Comparison of ENCODE assay signal across 8 cellular contexts in the genomic region with DNA sequence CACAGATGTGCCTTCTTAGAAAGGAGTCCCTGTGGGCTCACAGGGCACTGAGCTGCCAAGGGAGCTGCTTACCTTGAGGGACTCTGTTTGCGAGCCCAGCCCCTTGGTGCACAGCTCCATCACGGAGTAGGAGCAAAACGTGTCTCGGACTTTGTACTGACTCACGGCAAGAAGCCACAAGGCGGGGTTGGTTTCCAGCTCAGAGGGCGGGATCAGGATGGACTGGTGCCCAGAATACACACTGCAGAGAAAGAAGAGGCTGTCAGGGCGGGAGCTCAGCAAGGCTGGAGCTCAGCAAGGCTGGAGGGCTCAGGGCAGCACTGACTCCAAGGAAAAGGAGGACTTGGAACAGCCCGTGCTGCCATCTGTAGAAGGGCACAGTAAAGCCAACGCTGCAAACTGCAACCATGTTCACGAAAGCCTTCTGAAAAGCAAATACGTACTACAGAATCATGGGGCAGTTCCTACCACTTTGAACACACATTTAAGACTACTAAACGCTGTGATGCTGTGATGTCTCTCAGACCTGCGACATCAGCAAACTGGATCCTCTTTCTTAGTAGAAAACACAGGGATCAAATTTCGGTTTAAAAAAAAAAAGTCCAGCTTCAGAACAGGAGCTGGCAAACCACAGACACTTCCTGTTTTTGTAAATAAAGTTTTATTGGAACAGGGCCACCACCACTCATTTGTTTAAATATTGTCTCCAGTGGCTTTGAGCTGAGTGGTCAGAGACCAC.
DNase-seq lines count a peak whose midpoint lies in the region; ATAC-seq and TF ChIP-seq lines count a peak whose summit lies in the region.

No MANE protein-coding gene starts in this region.

- no TSS peak for BruUV-seq in PC-9 (replicated peaks; lab: Mats Ljungman, UMichigan)

- H3K27ac ChIP-seq in PC-9 (no peak overlapping the region), angular gyrus (ENCODE audit: low read depth, low read length) (peak overlapping the region; percentile 32), right atrium auricular region (no peak overlapping the region), psoas muscle (peak overlapping the region; percentile 24)

- peak overlapping the region; percentile 32 to 54 for H3K4me3 Mint-ChIP-seq in CD14-positive monocyte

- intact Hi-C loops in CD14-positive monocyte (cut with micrococcal nuclease) (no loop called here), PC-9 (cut with micrococcal nuclease; ENCODE audit: unreplicated experiment) (loop anchor here (1.0 kb wide), 1 partner anchor 9 kb away; no protein-coding TSS in a partner anchor), psoas muscle (cut with DNase I) (no loop called here)

- WGBS in psoas muscle, 3 donors = 30 to 46% (median 30%) methylated on average over 15 of the region's 15 CpGs

- H3K9me2 ChIP-seq in PC-9 (ENCODE audit: insufficient read depth) = no peaks in the 10 kb centered on the region

- H3K27ac Mint-ChIP-seq in CD14-positive monocyte = peak overlapping the region in 2 of 7 donors; percentile 5 to 63

- H3K36me3 Mint-ChIP-seq in CD14-positive monocyte = no peaks in the 10 kb centered on the region

- POLR2A ChIA-PET in PC-9 (lab: Charles Lee; ENCODE audit: unreplicated experiment) = interaction anchor here (0.6 to 1.0 kb wide), 2 partner anchors 8 to 284 kb away, joined by 3 to 11 read pairs; no protein-coding TSS in a partner anchor

- peaks cover 7% of the 10 kb centered on the region for H3K4me1 Mint-ChIP-seq in CD14-positive monocyte

- H3K9me3 ChIP-seq in PC-9 (ENCODE audit: insufficient read depth, low read depth) = no peaks in the 10 kb centered on the region
- H3K9me3 ChIP-seq in right atrium auricular region = no peaks in the 10 kb centered on the region
- H3K9me3 ChIP-seq in psoas muscle = no peaks in the 10 kb centered on the region

- ATAC-seq in psoas muscle (peak; percentile 80 to 88 (median 88)), GM19463 (IDR thresholded peaks at IDR 0.05; ENCODE audit: unreplicated experiment) (no peak)

- H3K27me3 Mint-ChIP-seq in CD14-positive monocyte (ENCODE audit: low read depth in 3 of 3) = peaks cover 3 to 8% (median 4%) of the 10 kb centered on the region in 3 donors

- TF ChIP-seq CTCF in CD14-positive monocyte (IDR thresholded peaks at IDR 0.05) (no peak), PC-9 (conservative IDR thresholded peaks at IDR 0.05) (no peak), right atrium auricular region (IDR thresholded peaks at IDR 0.05) (no peak), psoas muscle (IDR thresholded peaks at IDR 0.05) (no peak)

- CTCF ChIA-PET in PC-9 (lab: Charles Lee) = interaction anchor here (0.6 kb wide), 1 partner anchor 141 kb away, joined by 6 read pairs; no protein-coding TSS in a partner anchor

- H3K9me3 Mint-ChIP-seq in CD14-positive monocyte = no peaks in the 10 kb centered on the region

- H3K4me1 ChIP-seq in PC-9 (replicated peaks; ENCODE audit: insufficient read depth) = no peaks in the 10 kb centered on the region
- peaks cover 0 to 5% of the 10 kb centered on the region in 2 donors for H3K4me1 ChIP-seq in right atrium auricular region
- H3K4me1 ChIP-seq in psoas muscle = peaks cover 3% of the 10 kb centered on the region

- H3F3A ChIP-seq in PC-9 (ENCODE audit: insufficient read depth, low read depth) = no peaks in the 10 kb centered on the region

- DNase-seq in CD14-positive monocyte (ENCODE audit: low spot score) (peak; percentile 42), HS-5 (ENCODE audit: low read depth) (peak; percentile 60), PC-9 (peak; percentile 37 to 79), right atrium auricular region (ENCODE audit: low spot score) (peak; percentile 91), psoas muscle (peak; percentile 81 to 85), germinal center (ENCODE audit: low spot score) (no peak)

- no peaks in the 10 kb centered on the region for H3K27me3 ChIP-seq in PC-9 (ENCODE audit: insufficient read depth, low read depth)
- H3K27me3 ChIP-seq in right atrium auricular region = no peaks in the 10 kb centered on the region
- H3K27me3 ChIP-seq in psoas muscle (ENCODE audit: insufficient read depth in 3 of 3, low read length in 2 of 3) = no peaks in the 10 kb centered on the region

- H4K20me1 ChIP-seq in PC-9 (ENCODE audit: insufficient read depth) = no peaks in the 10 kb centered on the region

- peak overlapping the region; percentile 41 for H3K4me2 ChIP-seq in PC-9

- H3K4me3 ChIP-seq in PC-9 (peak overlapping the region; percentile 13; the same call in 1 of the 2 replicates), right atrium auricular region (no peak overlapping the region), psoas muscle (no peak overlapping the region)

- no peaks in the 10 kb centered on the region for H3K36me3 ChIP-seq in PC-9 (ENCODE audit: low read depth)
- H3K36me3 ChIP-seq in right atrium auricular region = peaks cover 31% of the 10 kb centered on the region
- peaks cover 3 to 36% of the 10 kb centered on the region in 2 donors for H3K36me3 ChIP-seq in psoas muscle (ENCODE audit: insufficient read depth in 1 of 2, low read depth in 1 of 2)

- H3K79me2 ChIP-seq in PC-9 (ENCODE audit: low read depth) = no peaks in the 10 kb centered on the region

- H2AFZ ChIP-seq in PC-9 = peak overlapping the region; percentile 31

Comparison
In these comparisons a context has a peak if more than half of its experiments do, and no peak if none do; other contexts are left out.
1. H3K27ac ChIP-seq: peak in angular gyrus (single experiment) and psoas muscle (single experiment); none in PC-9 (single experiment) and right atrium auricular region (0 of 2).